Comparison of ENCODE assay signal across 10 cellular contexts in genomic region chr11:15159085-15159484, GRCh38. TPM values are rescaled to one million over a fixed set of nuclear protein-coding genes. Genes with fewer than 3 reads are reported as not detected.
DNase-seq lines count a peak whose midpoint lies in the region; ATAC-seq and TF ChIP-seq lines count a peak whose summit lies in the region.
"Had no signal": no experiment of that assay in that cellular context is flagged by ENCODE, and none has a peak within 500 bp of the region (broad histone marks: within the 10 kb centered on the region; RNA-seq: fewer than 3 reads in every experiment).

No MANE protein-coding gene starts in this region.

- TF ChIP-seq CTCF in cardiac fibroblast (IDR thresholded peaks at IDR 0.05; ENCODE audit: low read depth, low read length) = peak; percentile 78
- no peak for TF ChIP-seq CTCF in CD4-positive, alpha-beta T cell (IDR thresholded peaks at IDR 0.05)

- H3K4me2 ChIP-seq in skeletal muscle satellite cell (ENCODE audit: low read length) = no peak overlapping the region

- intact Hi-C loops in CD4-positive, alpha-beta T cell (cut with DNase I, micrococcal nuclease) = no loop called here

- CTCF ChIA-PET in CD8-positive, alpha-beta memory T cell (lab: Charles Lee) = interaction anchor here (0.7 kb wide), 1 partner anchor 8 kb away, joined by 3 read pairs; no protein-coding TSS in a partner anchor
- CTCF ChIA-PET in CD4-positive, alpha-beta T cell (lab: Charles Lee) = no interaction called here

- no peaks in the 10 kb centered on the region for H3K36me3 Mint-ChIP-seq in CD8-positive, alpha-beta memory T cell
- H3K36me3 Mint-ChIP-seq in CD4-positive, alpha-beta T cell (ENCODE audit: low read depth) = no peaks in the 10 kb centered on the region

- ATAC-seq in GM19395 (IDR thresholded peaks at IDR 0.05; ENCODE audit: unreplicated experiment) (peak; percentile 91), HG03469 (IDR thresholded peaks at IDR 0.05; ENCODE audit: unreplicated experiment) (peak; percentile 88)
- ATAC-seq in CD4-positive, alpha-beta T cell (ENCODE audit: poor library complexity) = no peak

- no peaks in the 10 kb centered on the region for H3K27me3 ChIP-seq in skeletal muscle satellite cell (ENCODE audit: control insufficient read depth, insufficient read depth, low read length)
- H3K27me3 ChIP-seq in CD8-positive, alpha-beta memory T cell (ENCODE audit: insufficient read depth, low read length, poor library complexity, severe bottlenecking) = no peaks in the 10 kb centered on the region
- no peaks in the 10 kb centered on the region for H3K27me3 ChIP-seq in CD4-positive, alpha-beta T cell (ENCODE audit: control insufficient read depth, insufficient read depth, low read length)
- H3K27me3 ChIP-seq: SJCRH30 had no signal

- DNase-seq in DMS153 treated with DMSO at 0.1 percent for 48 hours (lab: John Stamatoyannopoulos, UW; ENCODE audit: unreplicated experiment) (peak; percentile 20), cardiac fibroblast (ENCODE audit: low read depth in 2 of 2) (peak; percentile 33 to 74)
- DNase-seq in CD8-positive, alpha-beta memory T cell = no peak
- no peak for DNase-seq in activated effector memory CD4-positive, alpha-beta T cell treated with anti-CD3 and anti-CD28 coated beads, Interleukin-2, amount 50 U/mL, for 16 hours
- no peak for DNase-seq in CD4-positive, alpha-beta T cell

- POLR2A ChIA-PET in CD8-positive, alpha-beta memory T cell (lab: Charles Lee) = no interaction called here
- POLR2A ChIA-PET in CD4-positive, alpha-beta T cell (lab: Charles Lee) = no interaction called here

- no peaks in the 10 kb centered on the region for H3K9me3 ChIP-seq in skeletal muscle satellite cell (replicated peaks; ENCODE audit: low read length)
- no peaks in the 10 kb centered on the region for H3K9me3 ChIP-seq in CD8-positive, alpha-beta memory T cell (ENCODE audit: low read length)
- H3K9me3 ChIP-seq in CD4-positive, alpha-beta T cell (ENCODE audit: control insufficient read depth, low read length) = no peaks in the 10 kb centered on the region
- H3K9me3 ChIP-seq: SJCRH30 had no signal

- no peaks in the 10 kb centered on the region for H3K36me3 ChIP-seq in skeletal muscle satellite cell (ENCODE audit: insufficient read depth, low read length)
- no peaks in the 10 kb centered on the region for H3K36me3 ChIP-seq in CD8-positive, alpha-beta memory T cell (ENCODE audit: insufficient read depth, low read length)
- H3K36me3 ChIP-seq: SJCRH30 had no signal

- H3K9me3 Mint-ChIP-seq in CD8-positive, alpha-beta memory T cell = no peaks in the 10 kb centered on the region
- H3K9me3 Mint-ChIP-seq in CD4-positive, alpha-beta T cell = no peaks in the 10 kb centered on the region
- H3K9me3 Mint-ChIP-seq: nephron had no signal

- H3K4me3 Mint-ChIP-seq in CD8-positive, alpha-beta memory T cell = no peak overlapping the region
- H3K4me3 Mint-ChIP-seq in CD4-positive, alpha-beta T cell = no peak overlapping the region
- H3K4me3 Mint-ChIP-seq: nephron had no signal

- H3K4me1 ChIP-seq in skeletal muscle satellite cell (ENCODE audit: control insufficient read depth, insufficient read depth, low read length) = peaks cover 23% of the 10 kb centered on the region
- no peaks in the 10 kb centered on the region for H3K4me1 ChIP-seq in CD8-positive, alpha-beta memory T cell (ENCODE audit: insufficient read depth, low read length)
- H3K4me1 ChIP-seq: SJCRH30 had no signal

- H3K27ac Mint-ChIP-seq in CD8-positive, alpha-beta memory T cell = no peak overlapping the region
- H3K27ac Mint-ChIP-seq in CD4-positive, alpha-beta T cell = no peak overlapping the region
- H3K27ac Mint-ChIP-seq: nephron had no signal

- H3K4me3 ChIP-seq in cardiac fibroblast (replicated peaks in 1 of 2; ENCODE audit: low read depth in 2 of 2, low read length in 2 of 2) (no peak overlapping the region), skeletal muscle satellite cell (ENCODE audit: low read length) (no peak overlapping the region)
- no peak overlapping the region for H3K4me3 ChIP-seq in CD8-positive, alpha-beta memory T cell (ENCODE audit: low read length)
- H3K4me3 ChIP-seq: SJCRH30 had no signal

- H3K4me1 Mint-ChIP-seq in CD8-positive, alpha-beta memory T cell = no peaks in the 10 kb centered on the region
- H3K4me1 Mint-ChIP-seq in CD4-positive, alpha-beta T cell (ENCODE audit: low read depth) = no peaks in the 10 kb centered on the region

- H3K27me3 Mint-ChIP-seq in CD8-positive, alpha-beta memory T cell = peaks cover 0 to 5% of the 10 kb centered on the region in 2 donors
- no peaks in the 10 kb centered on the region for H3K27me3 Mint-ChIP-seq in CD4-positive, alpha-beta T cell

- no peak overlapping the region for H3K27ac ChIP-seq in CD8-positive, alpha-beta memory T cell (ENCODE audit: low read depth, low read length)
- no peak overlapping the region for H3K27ac ChIP-seq in CD4-positive, alpha-beta T cell (ENCODE audit: low read depth, low read length)
- H3K27ac ChIP-seq: SJCRH30 had no signal

- H3K9ac ChIP-seq in skeletal muscle satellite cell (ENCODE audit: low read depth, low read length) = peak overlapping the region; percentile 3

RNA-seq across cellular contexts. Expression of gene INSC, which starts 44.4 kb away (rescaled TPM):
- total RNA-seq in skeletal muscle satellite cell (2012; rRNA removed) = 22.1 and 42.4 TPM in 2 replicates
- total RNA-seq in CD8-positive, alpha-beta memory T cell = not detected
- not detected for polyA plus RNA-seq in CD8-positive, alpha-beta memory T cell
- not detected for total RNA-seq in CD4-positive, alpha-beta T cell
- total RNA-seq: SJCRH30 had no signal

Comparison
In these comparisons a context has a peak if more than half of its experiments do, and no peak if none do; other contexts are left out.
1. DNase-seq: peak in DMS153 treated with DMSO at 0.1 percent for 48 hours (single experiment) and cardiac fibroblast (2 of 2); none in CD8-positive, alpha-beta memory T cell (0 of 5), activated effector memory CD4-positive, alpha-beta T cell treated with anti-CD3 and anti-CD28 coated beads, Interleukin-2, amount 50 U/mL, for 16 hours (single experiment) and CD4-positive, alpha-beta T cell (0 of 10).